Comparison of ENCODE assay signal across 3 cellular contexts in the genomic region with DNA sequence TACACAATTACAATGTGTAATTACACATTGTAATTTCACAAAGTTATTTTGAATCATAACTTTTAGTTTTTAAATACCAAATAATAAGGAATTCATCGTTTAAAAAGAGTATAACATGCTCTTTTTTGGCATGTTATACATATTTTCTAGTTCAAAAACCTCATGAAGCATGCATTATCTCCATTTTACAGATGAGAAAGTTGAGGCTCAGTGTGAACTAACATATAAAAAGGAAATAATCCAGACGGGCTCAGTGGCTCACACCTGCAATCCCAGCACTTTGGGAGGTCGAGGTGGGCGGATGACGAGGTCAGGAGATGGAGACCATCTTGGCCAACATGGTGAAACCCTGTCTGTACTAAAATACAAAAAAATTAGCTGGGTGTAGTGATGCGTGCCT.
TF ChIP-seq lines count a peak whose summit lies in the region.

No MANE protein-coding gene starts in this region.

TF ChIP-seq in A549, 52 proteins besides CTCF, POLR2A, EP300 and RAD21:
- TF ChIP-seq RARB (CRISPR knock-in tag; IDR thresholded peaks at IDR 0.05) (no peak), KDM1A (IDR thresholded peaks at IDR 0.05; ENCODE audit: low read depth) (0 out of 2 replicates have a peak, but pooled peaks have one; percentile 50), HDAC2 (IDR thresholded peaks at IDR 0.05) (peak; percentile 88), CHD4 (IDR thresholded peaks at IDR 0.05; ENCODE audit: borderline replicate concordance) (0 out of 2 replicates have a peak, but pooled peaks have one; percentile 25)
- TF ChIP-seq, protein P1, sequence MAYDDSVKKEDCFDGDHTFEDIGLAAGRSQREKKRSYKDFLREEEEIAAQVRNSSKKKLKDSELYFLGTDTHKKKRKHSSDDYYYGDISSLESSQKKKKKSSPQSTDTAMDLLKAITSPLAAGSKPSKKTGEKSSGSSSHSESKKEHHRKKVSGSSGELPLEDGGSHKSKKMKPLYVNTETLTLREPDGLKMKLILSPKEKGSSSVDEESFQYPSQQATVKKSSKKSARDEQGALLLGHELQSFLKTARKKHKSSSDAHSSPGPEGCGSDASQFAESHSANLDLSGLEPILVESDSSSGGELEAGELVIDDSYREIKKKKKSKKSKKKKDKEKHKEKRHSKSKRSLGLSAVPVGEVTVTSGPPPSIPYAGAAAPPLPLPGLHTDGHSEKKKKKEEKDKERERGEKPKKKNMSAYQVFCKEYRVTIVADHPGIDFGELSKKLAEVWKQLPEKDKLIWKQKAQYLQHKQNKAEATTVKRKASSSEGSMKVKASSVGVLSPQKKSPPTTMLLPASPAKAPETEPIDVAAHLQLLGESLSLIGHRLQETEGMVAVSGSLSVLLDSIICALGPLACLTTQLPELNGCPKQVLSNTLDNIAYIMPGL (CRISPR knock-in tag; IDR thresholded peaks at IDR 0.05; ENCODE audit: borderline replicate concordance) = no peak

TF ChIP-seq in IMR-90, 13 proteins besides CTCF, POLR2A, EP300 and RAD21:
- TF ChIP-seq FOS (IDR thresholded peaks at IDR 0.05; ENCODE audit: low read depth, low read length) = no peak
- TF ChIP-seq BHLHE40 (IDR thresholded peaks at IDR 0.05; ENCODE audit: low read depth, low read length) = no peak
- TF ChIP-seq, protein P2, sequence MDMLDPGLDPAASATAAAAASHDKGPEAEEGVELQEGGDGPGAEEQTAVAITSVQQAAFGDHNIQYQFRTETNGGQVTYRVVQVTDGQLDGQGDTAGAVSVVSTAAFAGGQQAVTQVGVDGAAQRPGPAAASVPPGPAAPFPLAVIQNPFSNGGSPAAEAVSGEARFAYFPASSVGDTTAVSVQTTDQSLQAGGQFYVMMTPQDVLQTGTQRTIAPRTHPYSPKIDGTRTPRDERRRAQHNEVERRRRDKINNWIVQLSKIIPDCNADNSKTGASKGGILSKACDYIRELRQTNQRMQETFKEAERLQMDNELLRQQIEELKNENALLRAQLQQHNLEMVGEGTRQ (IDR thresholded peaks at IDR 0.05; ENCODE audit: low read depth, low read length) = no peak
- no peak for TF ChIP-seq MAZ (IDR thresholded peaks at IDR 0.05; ENCODE audit: borderline replicate concordance, low read depth, low read length)
- no peak for TF ChIP-seq MXI1 (IDR thresholded peaks at IDR 0.05; ENCODE audit: borderline replicate concordance, low read depth, low read length)
- no peak for TF ChIP-seq RFX5 (IDR thresholded peaks at IDR 0.05; ENCODE audit: low read depth, low read length)
- TF ChIP-seq CEBPB (IDR thresholded peaks at IDR 0.05; ENCODE audit: low read depth, low read length) = no peak
- TF ChIP-seq NFE2L2 (IDR thresholded peaks at IDR 0.05; ENCODE audit: low read depth, low read length) = no peak
- no peak for TF ChIP-seq CHD1 (IDR thresholded peaks at IDR 0.05; ENCODE audit: low read depth, low read length)
- TF ChIP-seq SMC3 (IDR thresholded peaks at IDR 0.05; ENCODE audit: low read depth, low read length) = no peak
- no peak for TF ChIP-seq RCOR1 (IDR thresholded peaks at IDR 0.05; ENCODE audit: insufficient replicate concordance, low read length)
- TF ChIP-seq MAFK (IDR thresholded peaks at IDR 0.05; ENCODE audit: low read depth, low read length) = no peak
- TF ChIP-seq, protein P3, sequence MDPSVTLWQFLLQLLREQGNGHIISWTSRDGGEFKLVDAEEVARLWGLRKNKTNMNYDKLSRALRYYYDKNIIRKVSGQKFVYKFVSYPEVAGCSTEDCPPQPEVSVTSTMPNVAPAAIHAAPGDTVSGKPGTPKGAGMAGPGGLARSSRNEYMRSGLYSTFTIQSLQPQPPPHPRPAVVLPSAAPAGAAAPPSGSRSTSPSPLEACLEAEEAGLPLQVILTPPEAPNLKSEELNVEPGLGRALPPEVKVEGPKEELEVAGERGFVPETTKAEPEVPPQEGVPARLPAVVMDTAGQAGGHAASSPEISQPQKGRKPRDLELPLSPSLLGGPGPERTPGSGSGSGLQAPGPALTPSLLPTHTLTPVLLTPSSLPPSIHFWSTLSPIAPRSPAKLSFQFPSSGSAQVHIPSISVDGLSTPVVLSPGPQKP (IDR thresholded peaks at IDR 0.05; ENCODE audit: borderline replicate concordance, low read depth, low read length) = no peak

TF ChIP-seq in K562, 482 proteins besides CTCF, POLR2A, EP300 and RAD21:
- TF ChIP-seq MAFG (tag; conservative IDR thresholded peaks at IDR 0.05) = no peak
- no peak for TF ChIP-seq MCM2 (IDR thresholded peaks at IDR 0.05; ENCODE audit: low read depth)
- no peak for TF ChIP-seq SMARCA4 (IDR thresholded peaks at IDR 0.05)
- TF ChIP-seq, protein P4, sequence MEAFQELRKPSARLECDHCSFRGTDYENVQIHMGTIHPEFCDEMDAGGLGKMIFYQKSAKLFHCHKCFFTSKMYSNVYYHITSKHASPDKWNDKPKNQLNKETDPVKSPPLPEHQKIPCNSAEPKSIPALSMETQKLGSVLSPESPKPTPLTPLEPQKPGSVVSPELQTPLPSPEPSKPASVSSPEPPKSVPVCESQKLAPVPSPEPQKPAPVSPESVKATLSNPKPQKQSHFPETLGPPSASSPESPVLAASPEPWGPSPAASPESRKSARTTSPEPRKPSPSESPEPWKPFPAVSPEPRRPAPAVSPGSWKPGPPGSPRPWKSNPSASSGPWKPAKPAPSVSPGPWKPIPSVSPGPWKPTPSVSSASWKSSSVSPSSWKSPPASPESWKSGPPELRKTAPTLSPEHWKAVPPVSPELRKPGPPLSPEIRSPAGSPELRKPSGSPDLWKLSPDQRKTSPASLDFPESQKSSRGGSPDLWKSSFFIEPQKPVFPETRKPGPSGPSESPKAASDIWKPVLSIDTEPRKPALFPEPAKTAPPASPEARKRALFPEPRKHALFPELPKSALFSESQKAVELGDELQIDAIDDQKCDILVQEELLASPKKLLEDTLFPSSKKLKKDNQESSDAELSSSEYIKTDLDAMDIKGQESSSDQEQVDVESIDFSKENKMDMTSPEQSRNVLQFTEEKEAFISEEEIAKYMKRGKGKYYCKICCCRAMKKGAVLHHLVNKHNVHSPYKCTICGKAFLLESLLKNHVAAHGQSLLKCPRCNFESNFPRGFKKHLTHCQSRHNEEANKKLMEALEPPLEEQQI (IDR thresholded peaks at IDR 0.05) = no peak
- no peak for TF ChIP-seq GATA2 (CRISPR knock-in tag; IDR thresholded peaks at IDR 0.05)
- TF ChIP-seq ADNP (tag; IDR thresholded peaks at IDR 0.05) = peak; percentile 47; the same call in 1 of the 2 replicates
- TF ChIP-seq SMARCA5 (IDR thresholded peaks at IDR 0.05) = 0 out of 2 replicates have a peak, but pooled peaks have one; percentile 33
- TF ChIP-seq, protein P5, sequence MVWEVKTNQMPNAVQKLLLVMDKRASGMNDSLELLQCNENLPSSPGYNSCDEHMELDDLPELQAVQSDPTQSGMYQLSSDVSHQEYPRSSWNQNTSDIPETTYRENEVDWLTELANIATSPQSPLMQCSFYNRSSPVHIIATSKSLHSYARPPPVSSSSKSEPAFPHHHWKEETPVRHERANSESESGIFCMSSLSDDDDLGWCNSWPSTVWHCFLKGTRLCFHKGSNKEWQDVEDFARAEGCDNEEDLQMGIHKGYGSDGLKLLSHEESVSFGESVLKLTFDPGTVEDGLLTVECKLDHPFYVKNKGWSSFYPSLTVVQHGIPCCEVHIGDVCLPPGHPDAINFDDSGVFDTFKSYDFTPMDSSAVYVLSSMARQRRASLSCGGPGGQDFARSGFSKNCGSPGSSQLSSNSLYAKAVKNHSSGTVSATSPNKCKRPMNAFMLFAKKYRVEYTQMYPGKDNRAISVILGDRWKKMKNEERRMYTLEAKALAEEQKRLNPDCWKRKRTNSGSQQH (CRISPR knock-in tag; IDR thresholded peaks at IDR 0.05) = no peak
- TF ChIP-seq BCOR (IDR thresholded peaks at IDR 0.05) = peak; percentile 89
- no peak for TF ChIP-seq NR3C1 (CRISPR knock-in tag; IDR thresholded peaks at IDR 0.05)
- TF ChIP-seq XRCC4 (IDR thresholded peaks at IDR 0.05; ENCODE audit: extremely low read depth, insufficient read depth, insufficient read length) = no peak
- no peak for TF ChIP-seq NFYB (IDR thresholded peaks at IDR 0.05; ENCODE audit: extremely low read depth, insufficient read length)
- no peak for TF ChIP-seq ZNF384 (IDR thresholded peaks at IDR 0.05; ENCODE audit: low read depth, low read length)
- peak; percentile 87 for TF ChIP-seq RBM25 (IDR thresholded peaks at IDR 0.05; ENCODE audit: low read depth, low read length, severe bottlenecking)
- peak; percentile 58 to 64 for TF ChIP-seq KDM1A (IDR thresholded peaks at IDR 0.05)
- TF ChIP-seq ZC3H8 (IDR thresholded peaks at IDR 0.05) = no peak
- TF ChIP-seq RFX1 (IDR thresholded peaks at IDR 0.05) = no peak
- TF ChIP-seq, protein P6, sequence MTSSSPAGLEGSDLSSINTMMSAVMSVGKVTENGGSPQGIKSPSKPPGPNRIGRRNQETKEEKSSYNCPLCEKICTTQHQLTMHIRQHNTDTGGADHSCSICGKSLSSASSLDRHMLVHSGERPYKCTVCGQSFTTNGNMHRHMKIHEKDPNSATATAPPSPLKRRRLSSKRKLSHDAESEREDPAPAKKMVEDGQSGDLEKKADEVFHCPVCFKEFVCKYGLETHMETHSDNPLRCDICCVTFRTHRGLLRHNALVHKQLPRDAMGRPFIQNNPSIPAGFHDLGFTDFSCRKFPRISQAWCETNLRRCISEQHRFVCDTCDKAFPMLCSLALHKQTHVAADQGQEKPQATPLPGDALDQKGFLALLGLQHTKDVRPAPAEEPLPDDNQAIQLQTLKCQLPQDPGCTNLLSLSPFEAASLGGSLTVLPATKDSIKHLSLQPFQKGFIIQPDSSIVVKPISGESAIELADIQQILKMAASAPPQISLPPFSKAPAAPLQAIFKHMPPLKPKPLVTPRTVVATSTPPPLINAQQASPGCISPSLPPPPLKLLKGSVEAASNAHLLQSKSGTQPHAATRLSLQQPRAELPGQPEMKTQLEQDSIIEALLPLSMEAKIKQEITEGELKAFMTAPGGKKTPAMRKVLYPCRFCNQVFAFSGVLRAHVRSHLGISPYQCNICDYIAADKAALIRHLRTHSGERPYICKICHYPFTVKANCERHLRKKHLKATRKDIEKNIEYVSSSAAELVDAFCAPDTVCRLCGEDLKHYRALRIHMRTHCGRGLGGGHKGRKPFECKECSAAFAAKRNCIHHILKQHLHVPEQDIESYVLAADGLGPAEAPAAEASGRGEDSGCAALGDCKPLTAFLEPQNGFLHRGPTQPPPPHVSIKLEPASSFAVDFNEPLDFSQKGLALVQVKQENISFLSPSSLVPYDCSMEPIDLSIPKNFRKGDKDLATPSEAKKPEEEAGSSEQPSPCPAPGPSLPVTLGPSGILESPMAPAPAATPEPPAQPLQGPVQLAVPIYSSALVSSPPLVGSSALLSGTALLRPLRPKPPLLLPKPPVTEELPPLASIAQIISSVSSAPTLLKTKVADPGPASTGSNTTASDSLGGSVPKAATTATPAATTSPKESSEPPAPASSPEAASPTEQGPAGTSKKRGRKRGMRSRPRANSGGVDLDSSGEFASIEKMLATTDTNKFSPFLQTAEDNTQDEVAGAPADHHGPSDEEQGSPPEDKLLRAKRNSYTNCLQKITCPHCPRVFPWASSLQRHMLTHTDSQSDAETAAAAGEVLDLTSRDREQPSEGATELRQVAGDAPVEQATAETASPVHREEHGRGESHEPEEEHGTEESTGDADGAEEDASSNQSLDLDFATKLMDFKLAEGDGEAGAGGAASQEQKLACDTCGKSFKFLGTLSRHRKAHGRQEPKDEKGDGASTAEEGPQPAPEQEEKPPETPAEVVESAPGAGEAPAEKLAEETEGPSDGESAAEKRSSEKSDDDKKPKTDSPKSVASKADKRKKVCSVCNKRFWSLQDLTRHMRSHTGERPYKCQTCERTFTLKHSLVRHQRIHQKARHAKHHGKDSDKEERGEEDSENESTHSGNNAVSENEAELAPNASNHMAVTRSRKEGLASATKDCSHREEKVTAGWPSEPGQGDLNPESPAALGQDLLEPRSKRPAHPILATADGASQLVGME (CRISPR knock-in tag; IDR thresholded peaks at IDR 0.05) = no peak
- TF ChIP-seq ZNF707 (CRISPR knock-in tag; conservative IDR thresholded peaks at IDR 0.05) = no peak
- TF ChIP-seq RBBP5 (IDR thresholded peaks at IDR 0.05; ENCODE audit: borderline replicate concordance, insufficient read depth, low read length, poor library complexity, severe bottlenecking) = no peak
- TF ChIP-seq ETS2 (tag; IDR thresholded peaks at IDR 0.05; ENCODE audit: borderline replicate concordance, poor library complexity, severe bottlenecking) = no peak
- TF ChIP-seq ZBTB7A (IDR thresholded peaks at IDR 0.05; ENCODE audit: borderline replicate concordance, control insufficient read depth, low read depth, low read length) = no peak
- no peak for TF ChIP-seq NEUROD1 (IDR thresholded peaks at IDR 0.05; ENCODE audit: borderline replicate concordance, low read depth, low read length, partially characterized antibody)
- TF ChIP-seq SLC30A9 (CRISPR knock-in tag; IDR thresholded peaks at IDR 0.05) = no peak
- TF ChIP-seq PCBP2 (IDR thresholded peaks at IDR 0.05; ENCODE audit: low read depth, low read length, poor library complexity, severe bottlenecking) = no peak
- TF ChIP-seq DPF2 (IDR thresholded peaks at IDR 0.05) = no peak
